In genomic region chr9:97689401-97689800, GRCh38 we compare ENCODE assay signal across 28 cellular contexts. TPM values are rescaled to one million over a fixed set of nuclear protein-coding genes. Genes with fewer than 3 reads are reported as not detected.
A peak's percentile ranks its signal among the peaks of the same experiment; 100 is the strongest.
DNase-seq lines count a peak whose midpoint lies in the region; ATAC-seq, FAIRE-seq and TF ChIP-seq lines count a peak whose summit lies in the region.
"Had no signal": no experiment of that assay in that cellular context is flagged by ENCODE, and none has a peak within 500 bp of the region (broad histone marks: within the 10 kb centered on the region; RNA-seq: fewer than 3 reads in every experiment).

No MANE protein-coding gene starts in this region.

- FAIRE-seq in small intestine (lab: Jason Lieb, UNC): no peak
- FAIRE-seq: GM12878 had no signal

- no peaks in the 10 kb centered on the region for H3K27me3 Mint-ChIP-seq in chondrocyte (ENCODE audit: low read depth)
- H3K27me3 Mint-ChIP-seq: progenitor cell of endocrine pancreas; stimulated activated naive B cell treated with anti-CD40 and anti-IgM and Interleukin-4, amounts not matched to agents 10 μg/mL and 1 μg/mL and 100 μg/mL, for 72 hours had no signal

- H3K9me3 ChIP-seq in RWPE2 (ENCODE audit: severe bottlenecking) (no peaks in the 10 kb centered on the region), small intestine (ENCODE audit: control insufficient read depth, low read depth) (no peaks in the 10 kb centered on the region)
- H3K9me3 ChIP-seq: adrenal gland, mucosa of descending colon, testis had no signal

- H3K36me3 ChIP-seq in RWPE2 (ENCODE audit: low read depth) (peaks cover 90% of the 10 kb centered on the region), small intestine (ENCODE audit: control insufficient read depth in 2 of 2, insufficient read depth in 2 of 2, low read length in 2 of 2) (peaks cover 0 to 2% of the 10 kb centered on the region in 2 donors)

- no peak overlapping the region for H3K4me3 Mint-ChIP-seq in chondrocyte (ENCODE audit: unreplicated experiment)
- H3K4me3 Mint-ChIP-seq: activated CD8-positive, alpha-beta T cell treated with anti-CD3 and anti-CD28 coated beads, Interleukin-2, amount 10 ng/mL, durations not matched to agents 7 days and 5 days; immature natural killer cell; stimulated activated naive B cell treated with anti-CD40 and anti-IgM and Interleukin-4, amounts not matched to agents 10 μg/mL and 1 μg/mL and 100 μg/mL, for 72 hours had no signal

- WGBS in small intestine, 3 donors: 29 to 68% (median 66%) methylated on average over 1 of the region's 1 CpG

- H3K27ac ChIP-seq in RWPE2 (ENCODE audit: poor library complexity, severe bottlenecking) (peak overlapping the region; percentile 66), small intestine (ENCODE audit: low read depth in 1 of 2, low read length in 1 of 2) (no peak overlapping the region)
- H3K27ac ChIP-seq: adrenal gland, cardiac muscle cell, skin epidermis, testis had no signal

- H3K9me3 Mint-ChIP-seq in chondrocyte (ENCODE audit: low read depth): no peaks in the 10 kb centered on the region
- H3K9me3 Mint-ChIP-seq: immature natural killer cell; neural crest cell; stimulated activated naive B cell treated with anti-CD40 and anti-IgM and Interleukin-4, amounts not matched to agents 10 μg/mL and 1 μg/mL and 100 μg/mL, for 72 hours had no signal

- DNase-seq in ELR (ENCODE audit: low read depth): peak; percentile 73
- no peak for DNase-seq in RWPE2 (ENCODE audit: low spot score)
- no peak for DNase-seq in chondrocyte (ENCODE audit: low spot score)
- peak; percentile 35 for DNase-seq in small intestine
- no peak for DNase-seq in NCI-H526 treated with DMSO at 0.1 percent for 48 hours (lab: John Stamatoyannopoulos, UW)
- no peak for DNase-seq in left lobe of liver (ENCODE audit: low spot score)
- DNase-seq in activated CD4-positive, alpha-beta T cell treated with anti-CD3 and anti-CD28 coated beads for 4 hours: no peak
- DNase-seq: activated CD4-positive, CD25-positive, alpha-beta regulatory T cell treated with anti-CD3 and anti-CD28 coated beads, Interleukin-2, amount 50 U/mL, for 72 hours; activated CD8-positive, alpha-beta T cell treated with anti-CD3 and anti-CD28 coated beads, Interleukin-2, amount 10 ng/mL, durations not matched to agents 7 days and 5 days; activated naive CD4-positive, alpha-beta T cell; activated T-cell treated with anti-CD3 and anti-CD28 coated beads, Interleukin-2, amount 50 U/mL, for 1 hour; adrenal gland; AML-193; immature natural killer cell; left ventricle myocardium superior; mucosa of descending colon; NCI-H1417 treated with DMSO at 0.1 percent for 48 hours; NCI-H2107; NCI-H510A; stimulated activated CD4-positive, alpha-beta T cell treated with anti-CD3 and anti-CD28 coated beads, Interleukin-2, amount 100 ng/mL, for 24 hours; stimulated activated naive B cell treated with anti-CD40 and anti-IgM and Interleukin-4, amounts not matched to agents 10 μg/mL and 1 μg/mL and 100 μg/mL, for 72 hours; testis had no signal

- TF ChIP-seq CTCF in RWPE2 (IDR thresholded peaks at IDR 0.05; ENCODE audit: poor library complexity, severe bottlenecking) (no peak), chondrocyte (IDR thresholded peaks at IDR 0.05) (no peak)

- H3K4me3 ChIP-seq in RWPE2 (ENCODE audit: severe bottlenecking) (no peak overlapping the region), small intestine (ENCODE audit: low read depth in 1 of 2, low read length in 2 of 2) (no peak overlapping the region)
- H3K4me3 ChIP-seq: adrenal gland, cardiac muscle cell, GM12878, mucosa of descending colon, skin epidermis, testis had no signal

- H3K4me1 ChIP-seq in RWPE2 (ENCODE audit: insufficient read depth, poor library complexity, severe bottlenecking) (peaks cover 8% of the 10 kb centered on the region), small intestine (ENCODE audit: control insufficient read depth in 2 of 2, insufficient read depth in 1 of 2, low read depth in 1 of 2, low read length in 1 of 2) (peaks cover 3% of the 10 kb centered on the region in 2 donors)
- H3K4me1 ChIP-seq: testis had no signal

- ATAC-seq in RWPE2 (ENCODE audit: low read depth) (peak; percentile 51; the same call in 1 of the 3 replicates), HG03469 (IDR thresholded peaks at IDR 0.05; ENCODE audit: unreplicated experiment) (no peak), left lobe of liver (no peak)
- ATAC-seq: activated CD8-positive, alpha-beta T cell treated with anti-CD3 and anti-CD28 coated beads, Interleukin-2, amount 10 ng/mL, durations not matched to agents 7 days and 5 days; GM12878; left ventricle myocardium superior; mucosa of descending colon; stimulated activated naive B cell treated with anti-CD40 and anti-IgM and Interleukin-4, amounts not matched to agents 10 μg/mL and 1 μg/mL and 100 μg/mL, for 72 hours had no signal

- H3K36me3 Mint-ChIP-seq in chondrocyte (ENCODE audit: low read depth): peaks cover 24% of the 10 kb centered on the region

- peak overlapping the region; percentile 46 for H3K27ac Mint-ChIP-seq in chondrocyte (ENCODE audit: unreplicated experiment)
- H3K27ac Mint-ChIP-seq: stimulated activated naive B cell treated with anti-CD40 and anti-IgM and Interleukin-4, amounts not matched to agents 10 μg/mL and 1 μg/mL and 100 μg/mL, for 72 hours had no signal

- H3K27me3 ChIP-seq in RWPE2 (ENCODE audit: insufficient read depth, poor library complexity, severe bottlenecking) (no peaks in the 10 kb centered on the region), small intestine (ENCODE audit: control insufficient read depth in 2 of 2, insufficient read depth in 2 of 2, low read length in 2 of 2) (no peaks in the 10 kb centered on the region)
- H3K27me3 ChIP-seq: adrenal gland, cardiac muscle cell, testis had no signal

- H3K4me1 Mint-ChIP-seq in chondrocyte (ENCODE audit: low read depth): peaks cover 27% of the 10 kb centered on the region

RNA-seq across cellular contexts. Expression of gene XPA, which starts 7.7 kb away (rescaled TPM):
- total RNA-seq in chondrocyte: 9.1 to 11.6 TPM (median 10.2 TPM) in 3 replicates
- polyA plus RNA-seq in small intestine: 10 to 100 TPM; 15.4 to 21.6 (median 19.2) TPM
- total RNA-seq in left lobe of liver: 8.0 TPM

RNA-seq across cellular contexts. Expression of gene NCBP1, which starts 55.8 kb away (rescaled TPM):
- total RNA-seq in chondrocyte: 32.3 to 41.6 TPM (median 32.7 TPM) in 3 replicates
- 10 to 100 TPM in 1 of 3 donors, 1 to 10 TPM in 2; 5.9 to 15.8 (median 6.3) TPM for polyA plus RNA-seq in small intestine
- total RNA-seq in left lobe of liver: 15.5 TPM

RNA-seq across cellular contexts. Expression of gene TSTD2, which starts 56.2 kb away (rescaled TPM):
- total RNA-seq in chondrocyte: 18.8 to 21.9 TPM (median 19.6 TPM) in 3 replicates
- polyA plus RNA-seq in small intestine: 1 to 10 TPM; 7.2 to 8.1 (median 7.6) TPM
- 8.1 TPM for total RNA-seq in left lobe of liver

Comparison
In these comparisons a context has a peak if more than half of its experiments do, and no peak if none do; other contexts are left out.
1. DNase-seq: peak in ELR (single experiment) and small intestine (single experiment); none in RWPE2 (single experiment), chondrocyte (single experiment), NCI-H526 treated with DMSO at 0.1 percent for 48 hours (single experiment), left lobe of liver (single experiment) and activated CD4-positive, alpha-beta T cell treated with anti-CD3 and anti-CD28 coated beads for 4 hours (0 of 2).